Comparison of ENCODE assay signal across 1 cellular context in the genomic region with DNA sequence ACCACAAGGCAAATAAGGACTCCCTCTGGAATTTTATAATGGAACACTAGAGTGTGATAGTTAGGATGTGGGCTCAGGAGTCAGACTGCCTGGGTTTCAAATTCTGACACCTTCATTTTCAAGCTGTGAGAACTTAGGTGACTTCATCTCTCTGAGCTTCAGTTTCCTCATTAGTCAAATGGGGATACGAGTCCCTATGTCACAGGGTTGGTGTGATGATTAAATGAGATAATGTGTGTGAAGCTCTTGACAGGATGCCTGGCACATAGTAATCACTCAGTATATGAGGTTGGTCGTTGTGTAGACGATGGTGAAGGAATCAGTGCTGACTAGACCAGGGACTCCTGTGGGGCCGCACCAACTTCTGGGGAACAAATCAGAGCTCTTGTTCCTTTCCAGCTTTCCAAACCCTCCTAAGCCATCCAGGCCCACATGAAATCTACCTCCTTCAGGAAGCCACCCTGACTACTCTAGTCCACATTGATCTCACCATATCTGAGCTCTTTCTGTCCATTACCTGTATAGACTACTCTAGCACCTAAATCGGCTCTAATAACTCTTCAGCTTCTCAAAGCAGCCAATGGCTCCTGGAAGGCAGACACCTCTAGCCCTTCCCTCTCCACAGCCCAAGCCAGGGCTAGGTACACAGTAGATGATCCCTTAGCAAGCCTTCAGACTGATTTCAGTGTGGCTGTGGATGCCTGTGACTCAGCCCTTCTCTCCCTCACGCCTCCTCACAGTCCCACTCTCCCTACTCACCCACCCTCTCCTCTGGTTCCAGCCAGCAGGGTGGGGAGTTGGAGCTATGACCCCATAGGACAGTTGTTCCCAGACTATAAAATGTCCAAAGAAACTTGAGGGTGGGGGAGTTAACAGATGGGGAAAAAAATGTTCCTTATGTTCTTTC.
A peak's percentile ranks its signal among the peaks of the same experiment; 100 is the strongest.
TF ChIP-seq lines count a peak whose summit lies in the region.

No MANE protein-coding gene starts in this region.

TF ChIP-seq in GM12878, 131 proteins besides CTCF, POLR2A, EP300 and RAD21 (continued from another document):
- TF ChIP-seq ZNF24 (IDR thresholded peaks at IDR 0.05) (no peak), ZBED1 (IDR thresholded peaks at IDR 0.05; ENCODE audit: borderline replicate concordance) (peak; percentile 53; the same call in 1 of the 2 replicates), RB1 (IDR thresholded peaks at IDR 0.05; ENCODE audit: borderline replicate concordance) (no peak), STAT1 (conservative IDR thresholded peaks at IDR 0.05) (no peak), FOS (IDR thresholded peaks at IDR 0.05; ENCODE audit: borderline replicate concordance, extremely low read depth, insufficient read length) (no peak), CBX5 (IDR thresholded peaks at IDR 0.05; ENCODE audit: low read depth) (no peak), USF2 (IDR thresholded peaks at IDR 0.05; ENCODE audit: borderline replicate concordance, low read depth, low read length) (no peak)
- TF ChIP-seq, protein P1, sequence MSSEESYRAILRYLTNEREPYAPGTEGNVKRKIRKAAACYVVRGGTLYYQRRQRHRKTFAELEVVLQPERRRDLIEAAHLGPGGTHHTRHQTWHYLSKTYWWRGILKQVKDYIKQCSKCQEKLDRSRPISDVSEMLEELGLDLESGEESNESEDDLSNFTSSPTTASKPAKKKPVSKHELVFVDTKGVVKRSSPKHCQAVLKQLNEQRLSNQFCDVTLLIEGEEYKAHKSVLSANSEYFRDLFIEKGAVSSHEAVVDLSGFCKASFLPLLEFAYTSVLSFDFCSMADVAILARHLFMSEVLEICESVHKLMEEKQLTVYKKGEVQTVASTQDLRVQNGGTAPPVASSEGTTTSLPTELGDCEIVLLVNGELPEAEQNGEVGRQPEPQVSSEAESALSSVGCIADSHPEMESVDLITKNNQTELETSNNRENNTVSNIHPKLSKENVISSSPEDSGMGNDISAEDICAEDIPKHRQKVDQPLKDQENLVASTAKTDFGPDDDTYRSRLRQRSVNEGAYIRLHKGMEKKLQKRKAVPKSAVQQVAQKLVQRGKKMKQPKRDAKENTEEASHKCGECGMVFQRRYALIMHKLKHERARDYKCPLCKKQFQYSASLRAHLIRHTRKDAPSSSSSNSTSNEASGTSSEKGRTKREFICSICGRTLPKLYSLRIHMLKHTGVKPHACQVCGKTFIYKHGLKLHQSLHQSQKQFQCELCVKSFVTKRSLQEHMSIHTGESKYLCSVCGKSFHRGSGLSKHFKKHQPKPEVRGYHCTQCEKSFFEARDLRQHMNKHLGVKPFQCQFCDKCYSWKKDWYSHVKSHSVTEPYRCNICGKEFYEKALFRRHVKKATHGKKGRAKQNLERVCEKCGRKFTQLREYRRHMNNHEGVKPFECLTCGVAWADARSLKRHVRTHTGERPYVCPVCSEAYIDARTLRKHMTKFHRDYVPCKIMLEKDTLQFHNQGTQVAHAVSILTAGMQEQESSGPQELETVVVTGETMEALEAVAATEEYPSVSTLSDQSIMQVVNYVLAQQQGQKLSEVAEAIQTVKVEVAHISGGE (CRISPR knock-in tag; IDR thresholded peaks at IDR 0.05): no peak
